ENCODE assay signal across 8 cellular contexts in the genomic region with DNA sequence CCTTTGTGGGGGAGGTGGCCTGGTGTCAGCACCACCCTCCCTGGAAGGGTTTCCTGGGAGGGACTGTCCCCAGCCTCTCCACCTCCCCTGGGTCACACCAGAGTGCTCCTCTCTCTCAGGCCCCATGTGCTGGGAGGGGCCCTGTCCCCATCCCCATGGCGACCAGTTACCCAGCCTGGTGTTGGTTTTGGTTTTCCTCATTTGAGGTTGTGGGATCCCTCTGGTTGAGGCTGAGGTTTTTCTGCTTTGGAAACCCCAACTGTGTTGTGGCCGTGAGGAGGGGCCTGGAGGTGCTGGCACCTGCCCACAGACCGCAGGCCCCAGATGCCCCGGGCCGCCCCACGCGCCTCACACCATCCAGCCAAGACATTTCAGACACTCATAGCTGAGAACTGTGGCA.
DNase-seq lines count a peak whose midpoint lies in the region; ATAC-seq and TF ChIP-seq lines count a peak whose summit lies in the region.

No MANE protein-coding gene starts in this region.

- peak; percentile 83 for DNase-seq in activated CD4-positive, alpha-beta T cell treated with anti-CD3 and anti-CD28 coated beads for 36 hours
- no peak for DNase-seq in activated CD4-positive, alpha-beta T cell treated with anti-CD3 and anti-CD28 coated beads for 1 hour
- DNase-seq in activated CD4-positive, CD25-positive, alpha-beta regulatory T cell treated with anti-CD3 and anti-CD28 coated beads, Interleukin-2, amount 50 U/mL, for 72 hours = peak; percentile 62
- DNase-seq in naive B cell (peak; percentile 82), BE2C (no peak), endothelial cell (ENCODE audit: low spot score) (no peak), globus pallidus (ENCODE audit: low spot score) (no peak)

- TF ChIP-seq CTCF in BE2C (IDR thresholded peaks at IDR 0.05; ENCODE audit: low read depth, low read length) = no peak
- TF ChIP-seq CTCF in endothelial cell (IDR thresholded peaks at IDR 0.05; ENCODE audit: unreplicated experiment) = no peak

- no peak overlapping the region for H3K27ac Mint-ChIP-seq in activated CD4-positive, alpha-beta T cell treated with anti-CD3 and anti-CD28 coated beads for 36 hours
- H3K27ac Mint-ChIP-seq in naive B cell = peak overlapping the region; percentile 80 to 93 (median 88)
- H3K27ac Mint-ChIP-seq in endothelial cell (ENCODE audit: unreplicated experiment) = no peak overlapping the region

- H3K36me3 Mint-ChIP-seq in activated CD4-positive, alpha-beta T cell treated with anti-CD3 and anti-CD28 coated beads for 36 hours (ENCODE audit: low read depth) = peaks cover 7% of the 10 kb centered on the region
- H3K36me3 Mint-ChIP-seq in naive B cell (peaks cover 0 to 16% of the 10 kb centered on the region in 2 donors), endothelial cell (ENCODE audit: low read depth, unreplicated experiment) (peaks cover 21% of the 10 kb centered on the region)

- H3K36me3 ChIP-seq in BE2C = no peaks in the 10 kb centered on the region

- H3K9me3 ChIP-seq in BE2C = no peaks in the 10 kb centered on the region

- H3K4me3 Mint-ChIP-seq in activated CD4-positive, alpha-beta T cell treated with anti-CD3 and anti-CD28 coated beads for 36 hours = no peak overlapping the region
- peak overlapping the region in 7 of 8 donors; percentile 5 to 84 (median 62) for H3K4me3 Mint-ChIP-seq in naive B cell
- no peak overlapping the region for H3K4me3 Mint-ChIP-seq in endothelial cell (ENCODE audit: unreplicated experiment)

- no peak overlapping the region for H3K4me3 ChIP-seq in BE2C (ENCODE audit: low read depth, low read length)

- H3K4me1 Mint-ChIP-seq in activated CD4-positive, alpha-beta T cell treated with anti-CD3 and anti-CD28 coated beads for 36 hours = peaks cover 56% of the 10 kb centered on the region
- peaks cover 79 to 95% (median 93%) of the 10 kb centered on the region in 3 donors for H3K4me1 Mint-ChIP-seq in naive B cell
- peaks cover 62% of the 10 kb centered on the region for H3K4me1 Mint-ChIP-seq in endothelial cell (ENCODE audit: unreplicated experiment)

- peaks cover 12% of the 10 kb centered on the region for H3K4me1 ChIP-seq in BE2C

- H3K27me3 Mint-ChIP-seq in activated CD4-positive, alpha-beta T cell treated with anti-CD3 and anti-CD28 coated beads for 36 hours = peaks cover 2% of the 10 kb centered on the region
- H3K27me3 Mint-ChIP-seq in naive B cell = no peaks in the 10 kb centered on the region
- peaks cover 29% of the 10 kb centered on the region for H3K27me3 Mint-ChIP-seq in endothelial cell (ENCODE audit: unreplicated experiment)

- H3K9me3 Mint-ChIP-seq in activated CD4-positive, alpha-beta T cell treated with anti-CD3 and anti-CD28 coated beads for 36 hours (ENCODE audit: low read depth) = no peaks in the 10 kb centered on the region
- H3K9me3 Mint-ChIP-seq in naive B cell (peaks cover 0 to 7% (median 0%) of the 10 kb centered on the region in 7 donors), endothelial cell (ENCODE audit: unreplicated experiment) (no peaks in the 10 kb centered on the region)

- no peaks in the 10 kb centered on the region for H3K27me3 ChIP-seq in BE2C

- intact Hi-C loops in activated CD4-positive, alpha-beta T cell treated with anti-CD3 and anti-CD28 coated beads for 36 hours (cut with DNase I, micrococcal nuclease) = loop anchor here (2.0 kb wide), 5 partner anchors 27 to 391 kb away; no protein-coding TSS in a partner anchor

- ATAC-seq in activated CD4-positive, alpha-beta T cell treated with anti-CD3 and anti-CD28 coated beads for 36 hours = peak; percentile 56
- ATAC-seq in HG03060 (IDR thresholded peaks at IDR 0.05; ENCODE audit: low read depth, unreplicated experiment) = peak; percentile 50
- peak; percentile 76 to 77 for ATAC-seq in naive B cell (ENCODE audit: low read depth in 2 of 2)

- POLR2A ChIA-PET in activated CD4-positive, alpha-beta T cell treated with anti-CD3 and anti-CD28 coated beads for 36 hours (lab: Charles Lee) = interaction anchor here (2.5 kb wide), 1 partner anchor 106 kb away, joined by 7 read pairs; a partner anchor contains a TSS

- CTCF ChIA-PET in activated CD4-positive, alpha-beta T cell treated with anti-CD3 and anti-CD28 coated beads for 36 hours (lab: Charles Lee) = no interaction called here

Comparison
In these comparisons a context has a peak if more than half of its experiments do, and no peak if none do; other contexts are left out.
1. DNase-seq: peak in activated CD4-positive, alpha-beta T cell treated with anti-CD3 and anti-CD28 coated beads for 36 hours (single experiment), activated CD4-positive, CD25-positive, alpha-beta regulatory T cell treated with anti-CD3 and anti-CD28 coated beads, Interleukin-2, amount 50 U/mL, for 72 hours (single experiment) and naive B cell (single experiment); none in activated CD4-positive, alpha-beta T cell treated with anti-CD3 and anti-CD28 coated beads for 1 hour (single experiment), BE2C (single experiment), endothelial cell (single experiment) and globus pallidus (single experiment).
2. H3K27ac Mint-ChIP-seq: peak in naive B cell (6 of 6); none in activated CD4-positive, alpha-beta T cell treated with anti-CD3 and anti-CD28 coated beads for 36 hours (single experiment) and endothelial cell (single experiment).
3. H3K4me3 Mint-ChIP-seq: peak in naive B cell (7 of 8); none in activated CD4-positive, alpha-beta T cell treated with anti-CD3 and anti-CD28 coated beads for 36 hours (single experiment) and endothelial cell (single experiment).
4. Peak in every context shown above with its lines, with median percentiles within 50 percentile points of each other: ATAC-seq.